In the genomic region with DNA sequence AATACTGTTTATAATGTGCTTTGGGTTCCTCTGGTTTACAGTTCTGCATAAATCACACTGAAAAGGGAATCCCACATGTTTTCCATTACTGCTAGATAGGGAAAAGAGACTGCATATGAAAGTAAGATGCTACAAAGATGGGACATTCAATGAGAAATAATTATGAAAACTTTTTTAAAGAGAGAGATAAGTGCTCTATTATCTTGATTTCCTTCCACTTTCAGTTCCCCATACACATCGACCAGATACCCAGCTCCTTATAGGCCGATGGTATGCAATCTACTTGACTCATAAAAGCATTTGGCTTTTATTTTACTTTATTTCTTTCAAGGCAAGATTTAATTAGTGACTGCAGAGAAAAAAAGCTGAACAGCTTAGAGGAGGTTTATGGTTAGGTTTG, we compare ENCODE assay signal across 21 cellular contexts.
"Had no signal": no experiment of that assay in that cellular context is flagged by ENCODE, and none has a peak within 500 bp of the region (broad histone marks: within the 10 kb centered on the region; RNA-seq: fewer than 3 reads in every experiment).

No MANE protein-coding gene starts in this region.

- H3K36me3 ChIP-seq: esophagus muscularis mucosa, gastroesophageal sphincter, left ventricle myocardium inferior, lower lobe of right lung, right atrium auricular region, sigmoid colon, stomach, thoracic aorta, transverse colon had no signal

- H3K27ac ChIP-seq: epithelial cell of prostate, esophagus muscularis mucosa, gastroesophageal sphincter, left ventricle myocardium inferior, lower lobe of right lung, right atrium auricular region, sigmoid colon, skin epidermis, stomach, thoracic aorta, transverse colon had no signal

- H3K4me3 ChIP-seq: esophagus muscularis mucosa, gastroesophageal sphincter, left ventricle myocardium inferior, lower lobe of right lung, right atrium auricular region, sigmoid colon, skin epidermis, stomach, thoracic aorta, transverse colon had no signal

- DNase-seq: effector memory CD8-positive, alpha-beta T cell; glutamatergic neuron; immature natural killer cell; left cardiac atrium; left ventricle myocardium inferior; lower lobe of right lung; natural killer cell; posterior cingulate gyrus; sigmoid colon; stimulated activated CD4-positive, alpha-beta T cell treated with anti-CD3 and anti-CD28 coated beads, Interleukin-2, amount 100 ng/mL, for 24 hours; stimulated activated CD4-positive, alpha-beta T cell treated with anti-CD3 and anti-CD28 coated beads, Interleukin-4, amount 100 ng/mL, for 4 hours; stimulated activated naive B cell treated with anti-CD40 and anti-IgM and Interleukin-4, amounts not matched to agents 10 μg/mL and 1 μg/mL and 100 μg/mL, for 72 hours; stomach; substantia nigra; transverse colon had no signal

- H3K27me3 ChIP-seq: right atrium auricular region had no signal

- ATAC-seq: effector memory CD8-positive, alpha-beta T cell; gastroesophageal sphincter; left cardiac atrium; lower lobe of right lung; natural killer cell had no signal
